ENCODE assay signal across 8 cellular contexts in genomic region chr6:16420715-16421461, GRCh38.
A peak's percentile ranks its signal among the peaks of the same experiment; 100 is the strongest.
DNase-seq lines count a peak whose midpoint lies in the region; ATAC-seq lines count a peak whose summit lies in the region.

No MANE protein-coding gene starts in this region.

- peak overlapping the region; percentile 84 for H3K27ac Mint-ChIP-seq in dendritic cell treated with granulocyte-macrophage colony-stimulating factor and Interleukin-4, amounts not matched to agents 40 ng/mL and 50 ng/mL, for 4 days

- H3K9me3 Mint-ChIP-seq in dendritic cell treated with granulocyte-macrophage colony-stimulating factor and Interleukin-4, amounts not matched to agents 40 ng/mL and 50 ng/mL, for 4 days = no peaks in the 10 kb centered on the region

- peaks cover 24% of the 10 kb centered on the region for H3K4me1 Mint-ChIP-seq in dendritic cell treated with granulocyte-macrophage colony-stimulating factor and Interleukin-4, amounts not matched to agents 40 ng/mL and 50 ng/mL, for 4 days (ENCODE audit: low read depth)

- H3K27me3 Mint-ChIP-seq in dendritic cell treated with granulocyte-macrophage colony-stimulating factor and Interleukin-4, amounts not matched to agents 40 ng/mL and 50 ng/mL, for 4 days = no peaks in the 10 kb centered on the region

- peak overlapping the region; percentile 21 for H3K4me3 ChIP-seq in skeletal muscle satellite cell (ENCODE audit: low read length)

- intact Hi-C loops in dendritic cell treated with granulocyte-macrophage colony-stimulating factor and Interleukin-4, amounts not matched to agents 40 ng/mL and 50 ng/mL, for 4 days (cut with micrococcal nuclease) = no loop called here

- no peaks in the 10 kb centered on the region for H3K9me3 ChIP-seq in skeletal muscle satellite cell (replicated peaks; ENCODE audit: low read length)

- no peaks in the 10 kb centered on the region for H3K36me3 ChIP-seq in skeletal muscle satellite cell (ENCODE audit: insufficient read depth, low read length)

- H3K9ac ChIP-seq in skeletal muscle satellite cell (ENCODE audit: low read depth, low read length) = peak overlapping the region; percentile 61

- DNase-seq in NOMO-1 treated with DMSO at 0.1 percent for 48 hours (lab: John Stamatoyannopoulos, UW; ENCODE audit: unreplicated experiment) (peak; percentile 46), NOMO-1 treated with dmso at 0.1 percent for 144 hours (lab: John Stamatoyannopoulos, UW; ENCODE audit: unreplicated experiment) (no peak), RPMI7951 (ENCODE audit: low read depth) (peak; percentile 75), SK-N-DZ (ENCODE audit: low spot score) (no peak), HT-29 (ENCODE audit: low spot score) (no peak)

- peak overlapping the region; percentile 66 for H3K4me2 ChIP-seq in skeletal muscle satellite cell (ENCODE audit: low read length)

- H3K27me3 ChIP-seq in skeletal muscle satellite cell (ENCODE audit: control insufficient read depth, insufficient read depth, low read length) = no peaks in the 10 kb centered on the region

- peaks cover 19% of the 10 kb centered on the region for H3K4me1 ChIP-seq in skeletal muscle satellite cell (ENCODE audit: control insufficient read depth, insufficient read depth, low read length)

- peak; percentile 73 for ATAC-seq in HG02852 (IDR thresholded peaks at IDR 0.05; ENCODE audit: unreplicated experiment)

- H3K4me3 Mint-ChIP-seq in dendritic cell treated with granulocyte-macrophage colony-stimulating factor and Interleukin-4, amounts not matched to agents 40 ng/mL and 50 ng/mL, for 4 days = no peak overlapping the region

- peaks cover 34% of the 10 kb centered on the region for H3K36me3 Mint-ChIP-seq in dendritic cell treated with granulocyte-macrophage colony-stimulating factor and Interleukin-4, amounts not matched to agents 40 ng/mL and 50 ng/mL, for 4 days (ENCODE audit: low read depth)

Comparison
In these comparisons a context has a peak if more than half of its experiments do, and no peak if none do; other contexts are left out.
1. DNase-seq: peak in NOMO-1 treated with DMSO at 0.1 percent for 48 hours (single experiment) and RPMI7951 (single experiment); none in NOMO-1 treated with dmso at 0.1 percent for 144 hours (single experiment), SK-N-DZ (single experiment) and HT-29 (single experiment).